In the genomic region with DNA sequence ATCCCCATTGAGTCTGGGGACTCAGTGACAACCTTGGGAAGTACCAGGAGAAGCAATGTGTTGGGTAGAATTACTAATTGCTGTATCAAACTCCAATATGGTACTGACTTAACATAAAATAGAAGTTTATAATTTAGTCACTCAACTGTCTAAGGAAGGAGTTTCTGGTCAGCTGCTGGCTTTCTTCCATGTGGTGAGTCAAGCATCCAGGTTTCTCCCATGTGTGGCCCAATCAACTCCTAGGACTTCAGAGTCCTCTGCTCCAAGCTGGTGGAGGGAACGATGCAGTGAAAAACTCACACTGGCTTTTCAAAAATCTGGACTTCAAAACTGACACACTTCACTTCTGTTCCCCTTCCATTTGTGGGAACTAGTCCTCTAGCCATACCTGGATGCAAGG, we compare ENCODE assay signal across 2 cellular contexts.
TF ChIP-seq lines count a peak whose summit lies in the region.

No MANE protein-coding gene starts in this region.

TF ChIP-seq in H1, 55 proteins besides CTCF, POLR2A, EP300 and RAD21:
- TF ChIP-seq SIX5 (IDR thresholded peaks at IDR 0.05; ENCODE audit: low read depth, low read length) = peak; percentile 43; the same call in 1 of the 2 replicates
- no peak for TF ChIP-seq YY1 (IDR thresholded peaks at IDR 0.05; ENCODE audit: low read depth, low read length)

TF ChIP-seq in GM23338, 12 proteins besides CTCF, POLR2A, EP300 and RAD21:
- no peak for TF ChIP-seq ZNF331 (CRISPR knock-in tag; IDR thresholded peaks at IDR 0.05; ENCODE audit: low read depth)
- TF ChIP-seq ZNF114 (CRISPR knock-in tag; IDR thresholded peaks at IDR 0.05) = no peak
- TF ChIP-seq, protein P1, sequence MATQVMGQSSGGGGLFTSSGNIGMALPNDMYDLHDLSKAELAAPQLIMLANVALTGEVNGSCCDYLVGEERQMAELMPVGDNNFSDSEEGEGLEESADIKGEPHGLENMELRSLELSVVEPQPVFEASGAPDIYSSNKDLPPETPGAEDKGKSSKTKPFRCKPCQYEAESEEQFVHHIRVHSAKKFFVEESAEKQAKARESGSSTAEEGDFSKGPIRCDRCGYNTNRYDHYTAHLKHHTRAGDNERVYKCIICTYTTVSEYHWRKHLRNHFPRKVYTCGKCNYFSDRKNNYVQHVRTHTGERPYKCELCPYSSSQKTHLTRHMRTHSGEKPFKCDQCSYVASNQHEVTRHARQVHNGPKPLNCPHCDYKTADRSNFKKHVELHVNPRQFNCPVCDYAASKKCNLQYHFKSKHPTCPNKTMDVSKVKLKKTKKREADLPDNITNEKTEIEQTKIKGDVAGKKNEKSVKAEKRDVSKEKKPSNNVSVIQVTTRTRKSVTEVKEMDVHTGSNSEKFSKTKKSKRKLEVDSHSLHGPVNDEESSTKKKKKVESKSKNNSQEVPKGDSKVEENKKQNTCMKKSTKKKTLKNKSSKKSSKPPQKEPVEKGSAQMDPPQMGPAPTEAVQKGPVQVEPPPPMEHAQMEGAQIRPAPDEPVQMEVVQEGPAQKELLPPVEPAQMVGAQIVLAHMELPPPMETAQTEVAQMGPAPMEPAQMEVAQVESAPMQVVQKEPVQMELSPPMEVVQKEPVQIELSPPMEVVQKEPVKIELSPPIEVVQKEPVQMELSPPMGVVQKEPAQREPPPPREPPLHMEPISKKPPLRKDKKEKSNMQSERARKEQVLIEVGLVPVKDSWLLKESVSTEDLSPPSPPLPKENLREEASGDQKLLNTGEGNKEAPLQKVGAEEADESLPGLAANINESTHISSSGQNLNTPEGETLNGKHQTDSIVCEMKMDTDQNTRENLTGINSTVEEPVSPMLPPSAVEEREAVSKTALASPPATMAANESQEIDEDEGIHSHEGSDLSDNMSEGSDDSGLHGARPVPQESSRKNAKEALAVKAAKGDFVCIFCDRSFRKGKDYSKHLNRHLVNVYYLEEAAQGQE (IDR thresholded peaks at IDR 0.05; ENCODE audit: unreplicated experiment) = no peak
- TF ChIP-seq ETS1 (IDR thresholded peaks at IDR 0.05) = no peak
